Comparison of ENCODE assay signal across 1 cellular context in genomic region chr4:113998026-113998425, GRCh38.
TF ChIP-seq lines count a peak whose summit lies in the region.

No MANE protein-coding gene starts in this region.

TF ChIP-seq in H1, 55 proteins besides CTCF, POLR2A, EP300 and RAD21 (continued from another document):
- TF ChIP-seq CBX5 (IDR thresholded peaks at IDR 0.05; ENCODE audit: low read depth, low read length), result no peak
TF ChIP-seq in H1: peak in this region for 0.
